In genomic region chr11:130312046-130312445, GRCh38 we compare ENCODE assay signal across 2 cellular contexts.
TF ChIP-seq lines count a peak whose summit lies in the region.

No MANE protein-coding gene starts in this region.

TF ChIP-seq in HepG2, 621 proteins besides CTCF, POLR2A, EP300 and RAD21:
- TF ChIP-seq ZNF337 (CRISPR knock-in tag; IDR thresholded peaks at IDR 0.05; ENCODE audit: borderline replicate concordance, low read depth): no peak
- no peak for TF ChIP-seq HBP1 (CRISPR knock-in tag; IDR thresholded peaks at IDR 0.05; ENCODE audit: low read depth)
- TF ChIP-seq ATAD3A (CRISPR knock-in tag; IDR thresholded peaks at IDR 0.05): no peak
- TF ChIP-seq ZNF782 (CRISPR knock-in tag; IDR thresholded peaks at IDR 0.05; ENCODE audit: borderline replicate concordance): no peak
- TF ChIP-seq TEAD2 (CRISPR knock-in tag; IDR thresholded peaks at IDR 0.05): no peak

TF ChIP-seq in GM12891, 5 proteins besides CTCF, POLR2A, EP300 and RAD21:
- TF ChIP-seq TAF1 (IDR thresholded peaks at IDR 0.05; ENCODE audit: low read depth, low read length) (no peak), POLR2AphosphoS5 (IDR thresholded peaks at IDR 0.05; ENCODE audit: low read depth, low read length) (no peak), POU2F2 (IDR thresholded peaks at IDR 0.05; ENCODE audit: low read depth, low read length) (no peak), SPI1 (IDR thresholded peaks at IDR 0.05; ENCODE audit: low read depth, low read length) (no peak), PAX5 (IDR thresholded peaks at IDR 0.05; ENCODE audit: insufficient read depth, low read length, severe bottlenecking) (no peak)
